ENCODE assay signal across 2 cellular contexts in genomic region chr22:38850941-38851849, GRCh38.
TF ChIP-seq lines count a peak whose summit lies in the region.

No MANE protein-coding gene starts in this region.

TF ChIP-seq in A549, 52 proteins besides CTCF, POLR2A, EP300 and RAD21 (continued from another document):
- no peak for TF ChIP-seq SREBF2 (IDR thresholded peaks at IDR 0.05)
- no peak for TF ChIP-seq ZC3H11A (IDR thresholded peaks at IDR 0.05)
- no peak for TF ChIP-seq MAX (IDR thresholded peaks at IDR 0.05)
- TF ChIP-seq BHLHE40 (IDR thresholded peaks at IDR 0.05; ENCODE audit: low read depth, low read length): no peak
- TF ChIP-seq ZNF302 (CRISPR knock-in tag; IDR thresholded peaks at IDR 0.05): no peak
- TF ChIP-seq ZSCAN20 (CRISPR knock-in tag; IDR thresholded peaks at IDR 0.05): no peak
- no peak for TF ChIP-seq ZFP36 (IDR thresholded peaks at IDR 0.05; ENCODE audit: borderline replicate concordance, partially characterized antibody)
- no peak for TF ChIP-seq HMGXB4 (CRISPR knock-in tag; IDR thresholded peaks at IDR 0.05; ENCODE audit: borderline replicate concordance)
- no peak for TF ChIP-seq CHD2 (IDR thresholded peaks at IDR 0.05; ENCODE audit: low read length, partially characterized antibody)
- no peak for TF ChIP-seq FOXS1 (CRISPR knock-in tag; IDR thresholded peaks at IDR 0.05)
- no peak for TF ChIP-seq HOXB13 (CRISPR knock-in tag; IDR thresholded peaks at IDR 0.05; ENCODE audit: low read depth)
- TF ChIP-seq KDM1A (IDR thresholded peaks at IDR 0.05; ENCODE audit: low read depth): no peak
- peak; percentile 67 for TF ChIP-seq JUNB (IDR thresholded peaks at IDR 0.05)
- no peak for TF ChIP-seq EHF (CRISPR knock-in tag; IDR thresholded peaks at IDR 0.05)
- peak in 1 of 2 experiments; percentile 42; a peak in 1 of 4 replicates for TF ChIP-seq CEBPB (IDR thresholded peaks at IDR 0.05)
- TF ChIP-seq FOSL2 (IDR thresholded peaks at IDR 0.05): peak; percentile 77
- TF ChIP-seq FOSL2 (CRISPR knock-in tag; IDR thresholded peaks at IDR 0.05): peak; percentile 42; the same call in 1 of the 2 replicates
- TF ChIP-seq MAZ (IDR thresholded peaks at IDR 0.05; ENCODE audit: borderline replicate concordance, low read depth, low read length): no peak

TF ChIP-seq in HEK293, 187 proteins besides CTCF, POLR2A, EP300 and RAD21 (continued from another document):
- TF ChIP-seq SCRT1 (tag by site-specific recombination; IDR thresholded peaks at IDR 0.05; ENCODE audit: borderline replicate concordance) (no peak), ZNF214 (tag by site-specific recombination; IDR thresholded peaks at IDR 0.05; ENCODE audit: borderline replicate concordance) (no peak), FEZF1 (tag by site-specific recombination; IDR thresholded peaks at IDR 0.05) (no peak), ZNF366 (tag by site-specific recombination; conservative IDR thresholded peaks at IDR 0.05) (no peak), ZNF843 (tag by site-specific recombination; IDR thresholded peaks at IDR 0.05) (no peak), ZNF138 (tag by site-specific recombination; IDR thresholded peaks at IDR 0.05; ENCODE audit: borderline replicate concordance) (no peak), PRDM2 (tag by site-specific recombination; IDR thresholded peaks at IDR 0.05; ENCODE audit: borderline replicate concordance) (no peak), ZNF654 (tag by site-specific recombination; IDR thresholded peaks at IDR 0.05; ENCODE audit: low read depth) (no peak), ZNF707 (tag by site-specific recombination; IDR thresholded peaks at IDR 0.05) (no peak), PATZ1 (tag by site-specific recombination; IDR thresholded peaks at IDR 0.05) (peak; percentile 41; the same call in 1 of the 2 replicates), PRDM1 (tag by site-specific recombination; IDR thresholded peaks at IDR 0.05) (peak; percentile 72), ZNF148 (tag by site-specific recombination; IDR thresholded peaks at IDR 0.05; ENCODE audit: borderline replicate concordance) (no peak), ZBTB48 (tag by site-specific recombination; IDR thresholded peaks at IDR 0.05) (peak; percentile 75), ZNF112 (tag by site-specific recombination; IDR thresholded peaks at IDR 0.05) (no peak)
- TF ChIP-seq, protein P1, sequence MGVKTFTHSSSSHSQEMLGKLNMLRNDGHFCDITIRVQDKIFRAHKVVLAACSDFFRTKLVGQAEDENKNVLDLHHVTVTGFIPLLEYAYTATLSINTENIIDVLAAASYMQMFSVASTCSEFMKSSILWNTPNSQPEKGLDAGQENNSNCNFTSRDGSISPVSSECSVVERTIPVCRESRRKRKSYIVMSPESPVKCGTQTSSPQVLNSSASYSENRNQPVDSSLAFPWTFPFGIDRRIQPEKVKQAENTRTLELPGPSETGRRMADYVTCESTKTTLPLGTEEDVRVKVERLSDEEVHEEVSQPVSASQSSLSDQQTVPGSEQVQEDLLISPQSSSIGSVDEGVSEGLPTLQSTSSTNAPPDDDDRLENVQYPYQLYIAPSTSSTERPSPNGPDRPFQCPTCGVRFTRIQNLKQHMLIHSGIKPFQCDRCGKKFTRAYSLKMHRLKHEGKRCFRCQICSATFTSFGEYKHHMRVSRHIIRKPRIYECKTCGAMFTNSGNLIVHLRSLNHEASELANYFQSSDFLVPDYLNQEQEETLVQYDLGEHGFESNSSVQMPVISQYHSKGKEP (tag by site-specific recombination; IDR thresholded peaks at IDR 0.05): peak; percentile 57; the same call in 1 of the 2 replicates
TF ChIP-seq in HEK293: peak in this region for 11.
